24 cellular contexts compared by ENCODE assay signal in the genomic region with DNA sequence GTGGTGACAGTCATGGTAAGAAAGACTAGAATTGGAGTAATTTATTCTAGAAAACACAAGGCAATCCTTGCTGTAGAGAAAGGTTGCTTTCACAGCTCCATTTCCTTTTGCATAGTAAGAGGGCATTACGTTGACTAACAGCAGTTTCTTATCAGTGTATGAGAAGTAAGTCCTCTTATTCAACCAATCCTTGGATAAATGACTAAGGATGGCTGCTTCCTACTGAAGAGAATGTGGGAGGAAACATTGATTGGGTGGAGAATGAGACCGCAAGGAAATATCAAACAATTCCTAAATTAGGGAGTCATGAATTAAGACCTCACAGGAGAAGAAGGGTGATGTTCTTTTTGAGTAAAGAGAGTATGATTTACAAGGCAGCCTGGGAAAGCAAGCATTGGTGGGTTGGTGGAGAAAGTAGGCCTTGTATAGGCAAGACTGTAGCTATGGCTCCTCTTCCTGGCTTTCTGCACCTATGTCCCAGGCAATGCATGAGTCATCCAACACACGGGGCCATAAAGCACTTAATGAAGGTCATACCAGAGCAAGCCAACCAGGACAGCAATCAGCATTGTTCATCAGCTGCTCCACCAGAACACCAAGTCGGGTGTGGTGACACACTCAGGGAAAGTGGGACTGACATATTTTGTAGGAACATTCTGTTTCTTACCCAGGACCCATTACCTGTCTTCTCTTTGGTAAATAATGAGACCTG. TPM values are rescaled to one million over a fixed set of nuclear protein-coding genes. Genes with fewer than 3 reads are reported as not detected.
DNase-seq lines count a peak whose midpoint lies in the region; TF ChIP-seq lines count a peak whose summit lies in the region.
"Had no signal": no experiment of that assay in that cellular context is flagged by ENCODE, and none has a peak within 500 bp of the region (broad histone marks: within the 10 kb centered on the region; RNA-seq: fewer than 3 reads in every experiment).

No MANE protein-coding gene starts in this region.

- no peak overlapping the region for H3K23ac ChIP-seq in neuronal stem cell (ENCODE audit: low read depth, low read length, poor library complexity)
- no peak overlapping the region for H3K23ac ChIP-seq in mesenchymal stem cell (ENCODE audit: low read length in 2 of 2)

- H2AFZ ChIP-seq in SK-N-SH (ENCODE audit: low read depth), result peak overlapping the region; percentile 54; the same call in 1 of the 2 replicates
- no peak overlapping the region for H2AFZ ChIP-seq in neuronal stem cell (ENCODE audit: low read length)
- H2AFZ ChIP-seq in neural progenitor cell (replicated peaks), result no peak overlapping the region
- H2AFZ ChIP-seq in mesenchymal stem cell (ENCODE audit: low read depth, low read length), result no peak overlapping the region

- H3K18ac ChIP-seq in neuronal stem cell (ENCODE audit: low read length) (no peak overlapping the region), mesenchymal stem cell (ENCODE audit: low read depth in 1 of 2, low read length in 2 of 2) (no peak overlapping the region)

- H3K27me3 Mint-ChIP-seq in type B pancreatic cell (no peaks in the 10 kb centered on the region), neural progenitor cell (ENCODE audit: insufficient read depth, low read depth) (no peaks in the 10 kb centered on the region)

- H2AK5ac ChIP-seq in neuronal stem cell (ENCODE audit: low read depth, low read length) (no peak overlapping the region), mesenchymal stem cell (ENCODE audit: low read length, severe bottlenecking) (no peak overlapping the region)

- H2BK120ac ChIP-seq in neuronal stem cell (ENCODE audit: low read depth, low read length), result no peak overlapping the region
- H2BK120ac ChIP-seq in mesenchymal stem cell (ENCODE audit: low read depth, low read length), result no peak overlapping the region

- H3K79me1 ChIP-seq in neuronal stem cell (ENCODE audit: low read depth, low read length), result no peaks in the 10 kb centered on the region
- H3K79me1 ChIP-seq in mesenchymal stem cell (replicated peaks; ENCODE audit: low read length, poor library complexity, severe bottlenecking), result no peaks in the 10 kb centered on the region

- no peaks in the 10 kb centered on the region for H3K27me3 ChIP-seq in SK-N-SH (ENCODE audit: insufficient read depth)
- no peaks in the 10 kb centered on the region for H3K27me3 ChIP-seq in neuronal stem cell (ENCODE audit: control insufficient read depth in 3 of 3, insufficient read depth in 3 of 3, low read depth in 1 of 3, low read length in 3 of 3)
- H3K27me3 ChIP-seq in neural progenitor cell, result no peaks in the 10 kb centered on the region
- no peaks in the 10 kb centered on the region for H3K27me3 ChIP-seq in mesenchymal stem cell (ENCODE audit: control insufficient read depth in 1 of 2, insufficient read depth in 1 of 2, low read length in 2 of 2)
- H3K27me3 ChIP-seq: suprapubic skin had no signal

- no peaks in the 10 kb centered on the region for H3K36me3 Mint-ChIP-seq in type B pancreatic cell
- no peaks in the 10 kb centered on the region for H3K36me3 Mint-ChIP-seq in neural progenitor cell
- H3K36me3 Mint-ChIP-seq: activated naive CD4-positive, alpha-beta T cell treated with anti-CD3 and anti-CD28 coated beads, Interleukin-2, amount 50 U/mL, for 72 hours; IgD-negative memory B cell had no signal

- DNase-seq in HPDE6-E6E7 (ENCODE audit: extremely low spot score) (peak; percentile 14), SK-N-SH (no peak), glomerular visceral epithelial cell (ENCODE audit: extremely low spot score) (peak; percentile 29), type B pancreatic cell (ENCODE audit: extremely low spot score, unreplicated experiment) (no peak), neuronal stem cell (ENCODE audit: low spot score) (no peak), neural progenitor cell (ENCODE audit: low spot score) (no peak), mesenchymal stem cell (no peak)
- DNase-seq: activated CD4-positive, alpha-beta T cell treated with anti-CD3 and anti-CD28 coated beads, Interleukin-2, amount 10 ng/mL, durations not matched to agents 24 days and 14 days; activated T-cell treated with anti-CD3 and anti-CD28 coated beads for 4 hours; C1 segment of cervical spinal cord; effector CD8-positive, alpha-beta T cell; foreskin melanocyte; H7; lower lobe of right lung; NCI-H1092 treated with DMSO at 0.1 percent for 48 hours; retina; SHP77; stimulated activated CD4-positive, alpha-beta T cell treated with anti-CD3 and anti-CD28 coated beads, Interleukin-1b, Interleukin-23, amount 100 ng/mL, for 48 hours; T-helper 9 cell had no signal

- H2BK12ac ChIP-seq in neuronal stem cell (ENCODE audit: low read length) (no peak overlapping the region), mesenchymal stem cell (ENCODE audit: low read length in 2 of 2) (no peak overlapping the region)

- H3F3A ChIP-seq in SK-N-SH (replicated peaks; ENCODE audit: insufficient read depth) (peaks cover 28% of the 10 kb centered on the region), neural progenitor cell (ENCODE audit: low read depth) (no peaks in the 10 kb centered on the region)

- no peak overlapping the region for H4K91ac ChIP-seq in neuronal stem cell (ENCODE audit: low read depth, low read length, poor library complexity)
- no peak overlapping the region for H4K91ac ChIP-seq in mesenchymal stem cell (ENCODE audit: low read length)

- no peaks in the 10 kb centered on the region for H3K9me2 ChIP-seq in SK-N-SH

- TF ChIP-seq EP300 in SK-N-SH (IDR thresholded peaks at IDR 0.05; ENCODE audit: borderline replicate concordance in 1 of 2, low read depth in 1 of 2, low read length in 1 of 2), result no peak

- POLR2A ChIA-PET in SK-N-SH (lab: Yijun Ruan, JAX), result no interaction called here

- no peak overlapping the region for H2BK5ac ChIP-seq in neuronal stem cell (ENCODE audit: low read length)
- no peak overlapping the region for H2BK5ac ChIP-seq in mesenchymal stem cell (ENCODE audit: low read depth, low read length, poor library complexity, severe bottlenecking)

- peak overlapping the region in 1 of 2 experiments; percentile 74; a peak in 2 of 4 replicates for H3K27ac ChIP-seq in SK-N-SH (ENCODE audit: low read depth in 2 of 2, low read length in 1 of 2)
- H3K27ac ChIP-seq in neuronal stem cell (replicated peaks; ENCODE audit: low read length), result no peak overlapping the region
- no peak overlapping the region for H3K27ac ChIP-seq in neural progenitor cell
- no peak overlapping the region for H3K27ac ChIP-seq in mesenchymal stem cell (ENCODE audit: low read length, poor library complexity, severe bottlenecking)
- H3K27ac ChIP-seq: lower lobe of right lung, suprapubic skin had no signal

- CTCF ChIA-PET in SK-N-SH (lab: Yijun Ruan, JAX), result no interaction called here

- peak overlapping the region; percentile 13; the same call in 1 of the 2 replicates for H3K9ac ChIP-seq in SK-N-SH
- no peak overlapping the region for H3K9ac ChIP-seq in neuronal stem cell (ENCODE audit: low read depth, low read length, poor library complexity)
- H3K9ac ChIP-seq in neural progenitor cell, result no peak overlapping the region
- no peak overlapping the region for H3K9ac ChIP-seq in mesenchymal stem cell (ENCODE audit: low read length)

- H3K4me3 Mint-ChIP-seq in type B pancreatic cell (no peak overlapping the region), neural progenitor cell (no peak overlapping the region)
- H3K4me3 Mint-ChIP-seq: activated CD4-positive, alpha-beta T cell treated with anti-CD3 and anti-CD28 coated beads, Interleukin-2, amount 10 ng/mL, durations not matched to agents 24 days and 14 days; IgD-negative memory B cell; nephron had no signal

- H3K9me3 Mint-ChIP-seq in type B pancreatic cell (no peaks in the 10 kb centered on the region), neural progenitor cell (no peaks in the 10 kb centered on the region)
- H3K9me3 Mint-ChIP-seq: activated CD4-positive, alpha-beta T cell treated with anti-CD3 and anti-CD28 coated beads, Interleukin-2, amount 10 ng/mL, durations not matched to agents 24 days and 14 days; activated naive CD4-positive, alpha-beta T cell treated with anti-CD3 and anti-CD28 coated beads, Interleukin-2, amount 50 U/mL, for 72 hours had no signal

- H3K4me1 ChIP-seq in SK-N-SH (ENCODE audit: control insufficient read depth in 1 of 2, insufficient read depth in 2 of 2, low read depth in 1 of 2, low read length in 1 of 2) (peaks cover 0 to 17% of the 10 kb centered on the region in 2 experiments; a peak in 2 of 4 replicates), neuronal stem cell (ENCODE audit: control insufficient read depth in 2 of 2, insufficient read depth in 1 of 2, low read depth in 1 of 2, low read length in 2 of 2) (no peaks in the 10 kb centered on the region), neural progenitor cell (no peaks in the 10 kb centered on the region), mesenchymal stem cell (ENCODE audit: control insufficient read depth, insufficient read depth, low read depth, low read length) (no peaks in the 10 kb centered on the region)
- H3K4me1 ChIP-seq: lower lobe of right lung, suprapubic skin had no signal

- no peak overlapping the region for H3K4me3 ChIP-seq in SK-N-SH (ENCODE audit: low read depth in 2 of 2, low read length in 1 of 2)
- H3K4me3 ChIP-seq in neuronal stem cell (ENCODE audit: low read length in 2 of 2), result no peak overlapping the region
- no peak overlapping the region for H3K4me3 ChIP-seq in neural progenitor cell
- no peak overlapping the region for H3K4me3 ChIP-seq in mesenchymal stem cell (ENCODE audit: insufficient read depth in 1 of 2, low read depth in 1 of 2, low read length in 2 of 2)
- H3K4me3 ChIP-seq: lower lobe of right lung, suprapubic skin had no signal

- H3K9me3 ChIP-seq in SK-N-SH, result no peaks in the 10 kb centered on the region
- no peaks in the 10 kb centered on the region for H3K9me3 ChIP-seq in neuronal stem cell (replicated peaks in 1 of 2; ENCODE audit: control insufficient read depth in 2 of 2, insufficient read depth in 1 of 2, low read depth in 1 of 2, low read length in 2 of 2)
- H3K9me3 ChIP-seq in neural progenitor cell (ENCODE audit: low read depth), result no peaks in the 10 kb centered on the region
- H3K9me3 ChIP-seq in mesenchymal stem cell (ENCODE audit: control insufficient read depth, low read length), result no peaks in the 10 kb centered on the region
- H3K9me3 ChIP-seq: lower lobe of right lung, suprapubic skin had no signal

- H4K8ac ChIP-seq in neuronal stem cell (ENCODE audit: low read depth, low read length) (no peak overlapping the region), mesenchymal stem cell (ENCODE audit: low read length) (no peak overlapping the region)

- H3K27ac Mint-ChIP-seq in type B pancreatic cell (peak overlapping the region; percentile 23), neural progenitor cell (no peak overlapping the region)
- H3K27ac Mint-ChIP-seq: activated CD4-positive, alpha-beta T cell treated with anti-CD3 and anti-CD28 coated beads, Interleukin-2, amount 10 ng/mL, durations not matched to agents 24 days and 14 days; IgD-negative memory B cell; nephron had no signal

- H3K4me2 ChIP-seq in SK-N-SH (peak overlapping the region; percentile 3), neuronal stem cell (ENCODE audit: insufficient read depth, low read length, poor library complexity, severe bottlenecking) (no peak overlapping the region), neural progenitor cell (no peak overlapping the region), mesenchymal stem cell (ENCODE audit: low read length, poor library complexity, severe bottlenecking) (no peak overlapping the region)

- H3K4me1 Mint-ChIP-seq in type B pancreatic cell (ENCODE audit: unreplicated experiment) (no peaks in the 10 kb centered on the region), neural progenitor cell (no peaks in the 10 kb centered on the region)
- H3K4me1 Mint-ChIP-seq: activated CD4-positive, alpha-beta T cell treated with anti-CD3 and anti-CD28 coated beads, Interleukin-2, amount 10 ng/mL, durations not matched to agents 24 days and 14 days; IgD-negative memory B cell; nephron had no signal

- H3K36me3 ChIP-seq in SK-N-SH (replicated peaks in 1 of 2; ENCODE audit: control insufficient read depth in 1 of 2, insufficient read depth in 2 of 2, low read length in 1 of 2) (no peaks in the 10 kb centered on the region), neuronal stem cell (replicated peaks in 1 of 2; ENCODE audit: control insufficient read depth in 2 of 2, insufficient read depth in 2 of 2, low read length in 2 of 2) (no peaks in the 10 kb centered on the region), neural progenitor cell (no peaks in the 10 kb centered on the region), mesenchymal stem cell (ENCODE audit: control insufficient read depth in 1 of 2, insufficient read depth in 2 of 2, low read depth in 1 of 2, low read length in 2 of 2) (no peaks in the 10 kb centered on the region)
- H3K36me3 ChIP-seq: lower lobe of right lung, suprapubic skin had no signal

- H3K4ac ChIP-seq in neuronal stem cell (ENCODE audit: low read length), result no peak overlapping the region
- no peak overlapping the region for H3K4ac ChIP-seq in mesenchymal stem cell (ENCODE audit: low read depth in 1 of 2, low read length in 2 of 2)

- H3K14ac ChIP-seq in neuronal stem cell (ENCODE audit: low read length), result no peak overlapping the region
- H3K14ac ChIP-seq in mesenchymal stem cell (ENCODE audit: low read length in 2 of 2), result no peak overlapping the region

- H2BK15ac ChIP-seq in neuronal stem cell (ENCODE audit: low read length), result no peak overlapping the region
- no peak overlapping the region for H2BK15ac ChIP-seq in mesenchymal stem cell (ENCODE audit: low read depth, poor library complexity, severe bottlenecking)

- 6% methylated on average over 4 of the region's 4 CpGs for WGBS in SK-N-SH (ENCODE audit: low lambda C conversion rate)
- no CpG with 5 or more reads among the region's 4 CpGs for WGBS in neuronal stem cell (ENCODE audit: extremely low coverage in 2 of 2, insufficient read length in 2 of 2, insufficient replicate concordance in 1 of 2), 2 donors
- 38% methylated on average over 4 of the region's 4 CpGs for WGBS in mesenchymal stem cell

- H3K79me2 ChIP-seq in SK-N-SH (ENCODE audit: insufficient read depth) (no peaks in the 10 kb centered on the region), neural progenitor cell (ENCODE audit: low read depth) (no peaks in the 10 kb centered on the region)

- H4K20me1 ChIP-seq in SK-N-SH (ENCODE audit: insufficient read depth) (no peaks in the 10 kb centered on the region), neural progenitor cell (ENCODE audit: low read depth) (no peaks in the 10 kb centered on the region)

- TF ChIP-seq RAD21 in SK-N-SH (IDR thresholded peaks at IDR 0.05; ENCODE audit: low read length), result no peak

- TF ChIP-seq CTCF in SK-N-SH (IDR thresholded peaks at IDR 0.05) (no peak), type B pancreatic cell (conservative IDR thresholded peaks at IDR 0.05) (no peak), neural progenitor cell (IDR thresholded peaks at IDR 0.05) (no peak)

RNA-seq across cellular contexts. Expression of a gene that starts 5.6 kb away (rescaled TPM):
- 0.46 and 0.65 TPM in 2 replicates for polyA plus RNA-seq in SK-N-SH (2012; rRNA removed)
- 0.36 and 0.63 TPM in 2 replicates for polyA plus RNA-seq in SK-N-SH (2012; cell fraction: cytosol; rRNA removed)
- polyA plus RNA-seq in SK-N-SH (2012; cell fraction: nucleus; rRNA removed), result 0.59 and 1.2 TPM in 2 replicates
- total RNA-seq in type B pancreatic cell (ENCODE audit: low replicate concordance) (1.3 and 2.2 TPM in 2 replicates), neural progenitor cell (ENCODE audit: low replicate concordance) (0.56 and 0.60 TPM in 2 replicates)
- 0.46 TPM for polyA plus RNA-seq in neuronal stem cell (2013, experiment 1 of 2)
- 0.24 TPM for polyA plus RNA-seq in neuronal stem cell (2013, experiment 2 of 2)
- 0.01 TPM for polyA plus RNA-seq in mesenchymal stem cell (2013, experiment 1 of 2)
- polyA plus RNA-seq in mesenchymal stem cell (2013, experiment 2 of 2), result not detected
- total RNA-seq: activated CD4-positive, alpha-beta T cell treated with anti-CD3 and anti-CD28 coated beads, Interleukin-2, amount 10 ng/mL, durations not matched to agents 24 days and 14 days had no signal
- polyA plus RNA-seq: IgD-negative memory B cell had no signal

RNA-seq across cellular contexts. Expression of a gene that starts 27.7 kb away (rescaled TPM):
- 0.23 and 0.42 TPM in 2 replicates for polyA plus RNA-seq in SK-N-SH (2012; rRNA removed)
- polyA plus RNA-seq in SK-N-SH (2012; cell fraction: cytosol; rRNA removed), result 0.04 TPM in 1 of 2 replicates, not detected in the other
- polyA plus RNA-seq in SK-N-SH (2012; cell fraction: nucleus; rRNA removed), result 2.4 and 2.8 TPM in 2 replicates
- total RNA-seq in type B pancreatic cell (ENCODE audit: low replicate concordance), result not detected in 2 replicates
- not detected for polyA plus RNA-seq in neuronal stem cell (2013, experiment 1 of 2)
- polyA plus RNA-seq in neuronal stem cell (2013, experiment 2 of 2), result not detected
- not detected in 2 replicates for total RNA-seq in neural progenitor cell (ENCODE audit: low replicate concordance)
- not detected for polyA plus RNA-seq in mesenchymal stem cell (2013, experiment 1 of 2)
- polyA plus RNA-seq in mesenchymal stem cell (2013, experiment 2 of 2), result not detected
- total RNA-seq: activated CD4-positive, alpha-beta T cell treated with anti-CD3 and anti-CD28 coated beads, Interleukin-2, amount 10 ng/mL, durations not matched to agents 24 days and 14 days; activated naive CD4-positive, alpha-beta T cell treated with anti-CD3 and anti-CD28 coated beads, Interleukin-2, amount 50 U/mL, for 72 hours; cardiac septum; H7; lower lobe of right lung; suprapubic skin had no signal
- polyA plus RNA-seq: IgD-negative memory B cell had no signal

RNA-seq across cellular contexts. Expression of a gene that starts 54.5 kb away (rescaled TPM):
- polyA plus RNA-seq in SK-N-SH (2012; rRNA removed), result not detected in 2 replicates
- not detected in 2 replicates for polyA plus RNA-seq in SK-N-SH (2012; cell fraction: cytosol; rRNA removed)
- not detected in 2 replicates for polyA plus RNA-seq in SK-N-SH (2012; cell fraction: nucleus; rRNA removed)
- not detected in 2 replicates for total RNA-seq in type B pancreatic cell (ENCODE audit: low replicate concordance)
- polyA plus RNA-seq in neuronal stem cell (2013, experiment 1 of 2), result not detected
- polyA plus RNA-seq in neuronal stem cell (2013, experiment 2 of 2), result not detected
- total RNA-seq in neural progenitor cell (ENCODE audit: low replicate concordance), result not detected in 2 replicates
- not detected for polyA plus RNA-seq in mesenchymal stem cell (2013, experiment 1 of 2)
- polyA plus RNA-seq in mesenchymal stem cell (2013, experiment 2 of 2), result not detected
- total RNA-seq: activated CD4-positive, alpha-beta T cell treated with anti-CD3 and anti-CD28 coated beads, Interleukin-2, amount 10 ng/mL, durations not matched to agents 24 days and 14 days; activated naive CD4-positive, alpha-beta T cell treated with anti-CD3 and anti-CD28 coated beads, Interleukin-2, amount 50 U/mL, for 72 hours; H7 had no signal
- polyA plus RNA-seq: IgD-negative memory B cell had no signal

Comparison
In these comparisons a context has a peak if more than half of its experiments do, and no peak if none do; other contexts are left out.
1. DNase-seq: peak in HPDE6-E6E7 (single experiment) and glomerular visceral epithelial cell (single experiment); none in SK-N-SH (single experiment), type B pancreatic cell (single experiment), neuronal stem cell (single experiment), neural progenitor cell (single experiment) and mesenchymal stem cell (single experiment).